Comparison of ENCODE assay signal across 8 cellular contexts in the genomic region with DNA sequence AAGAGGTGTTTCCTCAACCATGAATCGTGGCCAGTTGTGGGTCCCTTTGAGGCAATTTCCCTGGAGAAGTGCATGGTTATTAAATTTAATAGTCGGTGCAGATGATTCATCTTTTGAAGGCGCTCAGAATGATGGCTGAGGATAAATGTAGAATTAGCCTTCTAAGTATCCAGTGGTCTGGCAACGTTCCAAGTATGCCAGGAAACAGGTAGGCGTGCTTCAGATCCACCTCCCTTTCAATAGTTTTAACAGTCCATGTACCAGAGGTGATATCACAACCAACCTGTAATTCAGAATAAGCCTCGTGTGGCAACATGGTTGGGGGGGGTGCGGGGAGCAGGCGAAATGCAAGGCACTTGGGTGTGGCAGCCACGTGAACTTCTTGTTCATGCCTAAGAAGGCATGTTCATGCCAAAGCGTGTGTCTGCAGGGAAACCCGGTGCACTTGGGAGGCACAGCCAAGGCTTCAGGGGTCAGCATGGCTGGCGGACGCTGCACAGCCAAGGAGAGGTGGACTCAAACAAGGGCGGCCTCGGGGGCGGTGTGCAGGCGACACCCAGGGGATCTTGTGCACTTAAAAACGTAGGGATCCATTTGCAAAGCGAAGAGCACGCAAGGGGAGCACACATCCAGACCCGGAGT. TPM values are rescaled to one million over a fixed set of nuclear protein-coding genes. Genes with fewer than 3 reads are reported as not detected.
A peak's percentile ranks its signal among the peaks of the same experiment; 100 is the strongest.
DNase-seq lines count a peak whose midpoint lies in the region; ATAC-seq, FAIRE-seq and TF ChIP-seq lines count a peak whose summit lies in the region.

No MANE protein-coding gene starts in this region.

- ATAC-seq in activated naive CD8-positive, alpha-beta T cell treated with anti-CD3 and anti-CD28 coated beads, Interleukin-2, amount 10 ng/mL, durations not matched to agents 7 days and 5 days (ENCODE audit: low read depth): no peak
- no peak for ATAC-seq in GM21526 (IDR thresholded peaks at IDR 0.05; ENCODE audit: low FRiP score, unreplicated experiment)

- H3K4me3 Mint-ChIP-seq in activated naive CD8-positive, alpha-beta T cell treated with anti-CD3 and anti-CD28 coated beads, Interleukin-2, amount 10 ng/mL, durations not matched to agents 7 days and 5 days: no peak overlapping the region
- no peak overlapping the region for H3K4me3 Mint-ChIP-seq in nephron progenitor cell

- no peak overlapping the region for H3K27ac Mint-ChIP-seq in activated naive CD8-positive, alpha-beta T cell treated with anti-CD3 and anti-CD28 coated beads, Interleukin-2, amount 10 ng/mL, durations not matched to agents 7 days and 5 days
- peak overlapping the region; percentile 16 for H3K27ac Mint-ChIP-seq in nephron progenitor cell

- no peaks in the 10 kb centered on the region for H3K9me3 Mint-ChIP-seq in activated naive CD8-positive, alpha-beta T cell treated with anti-CD3 and anti-CD28 coated beads, Interleukin-2, amount 10 ng/mL, durations not matched to agents 7 days and 5 days
- no peaks in the 10 kb centered on the region for H3K9me3 Mint-ChIP-seq in nephron progenitor cell

- peaks cover 12% of the 10 kb centered on the region for H3K4me1 Mint-ChIP-seq in activated naive CD8-positive, alpha-beta T cell treated with anti-CD3 and anti-CD28 coated beads, Interleukin-2, amount 10 ng/mL, durations not matched to agents 7 days and 5 days
- H3K4me1 Mint-ChIP-seq in nephron progenitor cell: peaks cover 21% of the 10 kb centered on the region

- FAIRE-seq in D721Med (lab: Jason Lieb, UNC): no peak

- H3K27me3 Mint-ChIP-seq in activated naive CD8-positive, alpha-beta T cell treated with anti-CD3 and anti-CD28 coated beads, Interleukin-2, amount 10 ng/mL, durations not matched to agents 7 days and 5 days: peaks cover 35% of the 10 kb centered on the region
- peaks cover 49% of the 10 kb centered on the region for H3K27me3 Mint-ChIP-seq in nephron progenitor cell (ENCODE audit: low read depth, poor library complexity)

- POLR2A ChIA-PET in activated naive CD8-positive, alpha-beta T cell treated with anti-CD3 and anti-CD28 coated beads, Interleukin-2, amount 10 ng/mL, durations not matched to agents 7 days and 5 days (lab: Charles Lee): interaction anchor here (0.7 kb wide), 1 partner anchor 49 kb away, joined by 3 read pairs; no protein-coding TSS in a partner anchor

- DNase-seq in DMS79 treated with DMSO at 0.1 percent for 48 hours (lab: John Stamatoyannopoulos, UW) (peak; percentile 93), NCI-H2081 treated with DMSO at 0.1 percent for 48 hours (lab: John Stamatoyannopoulos, UW) (peak; percentile 73), nephron progenitor cell (no peak), D721Med (ENCODE audit: insufficient read length, low spot score) (no peak), SKM-1 treated with dmso at 0.1 percent for 144 hours (lab: John Stamatoyannopoulos, UW; ENCODE audit: unreplicated experiment) (no peak), Kasumi-1 (lab: John Stamatoyannopoulos, UW) (no peak)
- DNase-seq in activated naive CD8-positive, alpha-beta T cell treated with anti-CD3 and anti-CD28 coated beads, Interleukin-2, amount 10 ng/mL, durations not matched to agents 7 days and 5 days: peak; percentile 31

- no peak for TF ChIP-seq CTCF in nephron progenitor cell (IDR thresholded peaks at IDR 0.05)
- no peak for TF ChIP-seq CTCF in D721Med (IDR thresholded peaks at IDR 0.05; ENCODE audit: insufficient read depth, missing control alignments)

- peaks cover 1% of the 10 kb centered on the region for H3K36me3 Mint-ChIP-seq in activated naive CD8-positive, alpha-beta T cell treated with anti-CD3 and anti-CD28 coated beads, Interleukin-2, amount 10 ng/mL, durations not matched to agents 7 days and 5 days
- H3K36me3 Mint-ChIP-seq in nephron progenitor cell (ENCODE audit: low read depth): no peaks in the 10 kb centered on the region

RNA-seq across cellular contexts. Expression of gene NKD2, which starts 5.2 kb away (rescaled TPM):
- under 1 TPM; 0.23 to 0.36 TPM for total RNA-seq in activated naive CD8-positive, alpha-beta T cell treated with anti-CD3 and anti-CD28 coated beads, Interleukin-2, amount 10 ng/mL, durations not matched to agents 7 days and 5 days

Comparison
In these comparisons a context has a peak if more than half of its experiments do, and no peak if none do; other contexts are left out.
1. DNase-seq: peak in DMS79 treated with DMSO at 0.1 percent for 48 hours (single experiment), NCI-H2081 treated with DMSO at 0.1 percent for 48 hours (single experiment) and activated naive CD8-positive, alpha-beta T cell treated with anti-CD3 and anti-CD28 coated beads, Interleukin-2, amount 10 ng/mL, durations not matched to agents 7 days and 5 days (single experiment); none in nephron progenitor cell (single experiment), D721Med (single experiment), SKM-1 treated with dmso at 0.1 percent for 144 hours (single experiment) and Kasumi-1 (0 of 2).